32 cellular contexts compared by ENCODE assay signal in the genomic region with DNA sequence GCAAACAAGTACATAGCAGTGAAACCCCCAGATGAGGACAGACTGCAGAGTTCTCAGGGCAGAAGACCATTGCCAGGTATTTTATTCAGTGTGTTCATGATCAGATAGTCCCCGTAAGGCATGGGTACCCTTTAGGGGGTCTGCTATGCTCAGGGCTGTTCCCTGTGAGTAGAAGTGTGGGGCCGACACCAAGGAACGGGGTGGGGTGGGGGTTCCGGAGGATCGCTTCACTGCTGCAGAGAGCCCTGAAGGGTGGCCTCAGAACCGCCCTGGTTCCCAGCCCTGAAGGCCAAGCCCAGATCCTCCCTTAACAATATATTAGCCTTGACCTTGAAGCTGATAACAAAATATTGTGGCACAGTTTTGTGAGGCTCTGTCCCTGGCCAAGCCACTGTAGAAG.
"Had no signal": no experiment of that assay in that cellular context is flagged by ENCODE, and none has a peak within 500 bp of the region (broad histone marks: within the 10 kb centered on the region; RNA-seq: fewer than 3 reads in every experiment).

No MANE protein-coding gene starts in this region.

- H3K4me1 Mint-ChIP-seq: activated CD4-positive, alpha-beta T cell treated with anti-CD3 and anti-CD28 coated beads for 36 hours; activated CD4-positive, alpha-beta T cell treated with anti-CD3 and anti-CD28 coated beads, Interleukin-2, amount 10 ng/mL, durations not matched to agents 24 days and 14 days; activated CD8-positive, alpha-beta memory T cell treated with anti-CD3 and anti-CD28 coated beads, Interleukin-2, amount 10 ng/mL, durations not matched to agents 7 days and 5 days; activated naive CD4-positive, alpha-beta T cell treated with anti-CD3 and anti-CD28 coated beads, Interleukin-2, amount 50 U/mL, for 24 hours; activated naive CD8-positive, alpha-beta T cell treated with anti-CD3 and anti-CD28 coated beads for 36 hours; activated naive CD8-positive, alpha-beta T cell treated with anti-CD3 and anti-CD28 coated beads, Interleukin-2, amount 50 U/mL, for 24 hours had no signal

- H3K4me3 ChIP-seq: adrenal gland, body of pancreas, esophagus muscularis mucosa, gastroesophageal sphincter had no signal

- H3K27me3 Mint-ChIP-seq: activated CD4-positive, alpha-beta memory T cell treated with anti-CD3 and anti-CD28 coated beads for 36 hours; activated CD4-positive, alpha-beta T cell treated with anti-CD3 and anti-CD28 coated beads for 36 hours; activated CD4-positive, alpha-beta T cell treated with anti-CD3 and anti-CD28 coated beads, Interleukin-2, amount 10 ng/mL, durations not matched to agents 24 days and 14 days; activated CD8-positive, alpha-beta memory T cell treated with anti-CD3 and anti-CD28 coated beads, Interleukin-2, amount 10 ng/mL, durations not matched to agents 7 days and 5 days; activated naive CD4-positive, alpha-beta T cell treated with anti-CD3 and anti-CD28 coated beads, Interleukin-2, amount 50 U/mL, for 24 hours; activated naive CD8-positive, alpha-beta T cell treated with anti-CD3 and anti-CD28 coated beads for 36 hours; activated naive CD8-positive, alpha-beta T cell treated with anti-CD3 and anti-CD28 coated beads, Interleukin-2, amount 50 U/mL, for 24 hours; effector memory CD8-positive, alpha-beta T cell had no signal

- H3K4me1 ChIP-seq: adrenal gland, body of pancreas, esophagus muscularis mucosa, foreskin keratinocyte, gastroesophageal sphincter had no signal

- H3K27me3 ChIP-seq: adrenal gland, body of pancreas, esophagus muscularis mucosa, foreskin keratinocyte, gastroesophageal sphincter had no signal

- ATAC-seq: activated CD4-positive, alpha-beta T cell treated with anti-CD3 and anti-CD28 coated beads for 36 hours; activated CD8-positive, alpha-beta memory T cell treated with anti-CD3 and anti-CD28 coated beads, Interleukin-2, amount 10 ng/mL, durations not matched to agents 7 days and 5 days; activated CD8-positive, alpha-beta T cell treated with anti-CD3 and anti-CD28 coated beads, Interleukin-2, amount 10 ng/mL, durations not matched to agents 7 days and 5 days; activated naive CD8-positive, alpha-beta T cell treated with anti-CD3 and anti-CD28 coated beads, Interleukin-2, amount 50 U/mL, for 24 hours; body of pancreas; effector memory CD8-positive, alpha-beta T cell; foreskin keratinocyte; gastroesophageal sphincter had no signal

- H3K36me3 Mint-ChIP-seq: activated CD8-positive, alpha-beta memory T cell treated with anti-CD3 and anti-CD28 coated beads, Interleukin-2, amount 10 ng/mL, durations not matched to agents 7 days and 5 days had no signal

- H3K9me3 ChIP-seq: adrenal gland, body of pancreas, esophagus muscularis mucosa, gastroesophageal sphincter had no signal

- H3K9me3 Mint-ChIP-seq: activated CD4-positive, alpha-beta memory T cell treated with anti-CD3 and anti-CD28 coated beads for 36 hours; activated CD4-positive, alpha-beta T cell treated with anti-CD3 and anti-CD28 coated beads, Interleukin-2, amount 10 ng/mL, durations not matched to agents 24 days and 14 days; activated naive CD4-positive, alpha-beta T cell treated with anti-CD3 and anti-CD28 coated beads for 36 hours; activated naive CD4-positive, alpha-beta T cell treated with anti-CD3 and anti-CD28 coated beads, Interleukin-2, amount 50 U/mL, for 24 hours; activated naive CD8-positive, alpha-beta T cell treated with anti-CD3 and anti-CD28 coated beads for 36 hours; activated naive CD8-positive, alpha-beta T cell treated with anti-CD3 and anti-CD28 coated beads, Interleukin-2, amount 50 U/mL, for 24 hours; activated T-helper 1 cell treated with anti-CD3 and anti-CD28 coated beads, Interleukin-12 subunit alpha, Interleukin-12 subunit beta, Interleukin-2, Interleukin-4 antibody, amounts not matched to agents 30 ng/mL and 10 ng/mL and 1 ng/mL, durations not matched to agents 14 hours and 24 hours and 36 hours; activated T-helper 2 cell treated with anti-CD3 and anti-CD28 coated beads, Interferon-gamma antibody, Interleukin-2, Interleukin-4, amounts not matched to agents 10 μg/mL and 5 μg/mL and 100 μg/mL, durations not matched to agents 14 hours and 24 hours and 36 hours; effector memory CD8-positive, alpha-beta T cell had no signal

- H3K27ac Mint-ChIP-seq: activated CD4-positive, alpha-beta memory T cell treated with anti-CD3 and anti-CD28 coated beads for 36 hours; activated CD4-positive, alpha-beta T cell treated with anti-CD3 and anti-CD28 coated beads for 36 hours; activated CD4-positive, alpha-beta T cell treated with anti-CD3 and anti-CD28 coated beads, Interleukin-2, amount 10 ng/mL, durations not matched to agents 24 days and 14 days; activated CD8-positive, alpha-beta memory T cell treated with anti-CD3 and anti-CD28 coated beads, Interleukin-2, amount 10 ng/mL, durations not matched to agents 7 days and 5 days; activated CD8-positive, alpha-beta T cell treated with anti-CD3 and anti-CD28 coated beads, Interleukin-2, amount 10 ng/mL, durations not matched to agents 7 days and 5 days; activated naive CD4-positive, alpha-beta T cell treated with anti-CD3 and anti-CD28 coated beads for 36 hours; activated naive CD4-positive, alpha-beta T cell treated with anti-CD3 and anti-CD28 coated beads, Interleukin-2, amount 50 U/mL, for 24 hours; activated naive CD8-positive, alpha-beta T cell treated with anti-CD3 and anti-CD28 coated beads for 36 hours; activated naive CD8-positive, alpha-beta T cell treated with anti-CD3 and anti-CD28 coated beads, Interleukin-2, amount 50 U/mL, for 24 hours; activated T-helper 1 cell treated with anti-CD3 and anti-CD28 coated beads, Interleukin-12 subunit alpha, Interleukin-12 subunit beta, Interleukin-2, Interleukin-4 antibody, amounts not matched to agents 30 ng/mL and 10 ng/mL and 1 ng/mL, durations not matched to agents 14 hours and 24 hours and 36 hours; activated T-helper 2 cell treated with anti-CD3 and anti-CD28 coated beads, Interferon-gamma antibody, Interleukin-2, Interleukin-4, amounts not matched to agents 10 μg/mL and 5 μg/mL and 100 μg/mL, durations not matched to agents 14 hours and 24 hours and 36 hours; effector memory CD8-positive, alpha-beta T cell had no signal

- DNase-seq: activated CD4-positive, alpha-beta memory T cell treated with anti-CD3 and anti-CD28 coated beads for 36 hours; activated CD4-positive, alpha-beta T cell treated with anti-CD3 and anti-CD28 coated beads for 36 hours; activated CD4-positive, alpha-beta T cell treated with anti-CD3 and anti-CD28 coated beads, Interleukin-2, amount 10 ng/mL, durations not matched to agents 24 days and 14 days; activated CD4-positive, CD25-positive, alpha-beta regulatory T cell; activated CD4-positive, CD25-positive, alpha-beta regulatory T cell treated with anti-CD3 and anti-CD28 coated beads, Interleukin-2, amount 50 U/mL, for 72 hours; activated CD8-positive, alpha-beta memory T cell treated with anti-CD3 and anti-CD28 coated beads, Interleukin-2, amount 10 ng/mL, durations not matched to agents 7 days and 5 days; activated CD8-positive, alpha-beta memory T cell treated with anti-CD3 and anti-CD28 coated beads, Interleukin-2, amount 50 U/mL, for 4 hours; activated CD8-positive, alpha-beta T cell treated with anti-CD3 and anti-CD28 coated beads, Interleukin-2, amount 10 ng/mL, durations not matched to agents 7 days and 5 days; activated effector memory CD4-positive, alpha-beta T cell treated with anti-CD3 and anti-CD28 coated beads, Interleukin-2, amount 50 U/mL, for 16 hours; activated naive CD4-positive, alpha-beta T cell treated with anti-CD3 and anti-CD28 coated beads for 36 hours; activated naive CD8-positive, alpha-beta T cell treated with anti-CD3 and anti-CD28 coated beads for 36 hours; activated naive CD8-positive, alpha-beta T cell treated with anti-CD3 and anti-CD28 coated beads, Interleukin-2, amount 50 U/mL, for 24 hours; activated T-cell treated with anti-CD3 and anti-CD28 coated beads, Interleukin-2, amount 50 U/mL, for 1 hour; activated T-cell treated with anti-CD3 and anti-CD28 coated beads, Interleukin-2, amount 50 U/mL, for 48 hours; amygdala; aorta; body of pancreas; caudate nucleus; cortex of kidney; dermis blood vessel endothelial cell; effector CD4-positive, alpha-beta T cell; effector memory CD8-positive, alpha-beta T cell; erythroblast; foreskin keratinocyte; T-helper 1 cell; T-helper 2 cell had no signal

- H3K4me3 Mint-ChIP-seq: activated CD4-positive, alpha-beta memory T cell treated with anti-CD3 and anti-CD28 coated beads for 36 hours; activated CD4-positive, alpha-beta T cell treated with anti-CD3 and anti-CD28 coated beads for 36 hours; activated CD4-positive, alpha-beta T cell treated with anti-CD3 and anti-CD28 coated beads, Interleukin-2, amount 10 ng/mL, durations not matched to agents 24 days and 14 days; activated CD8-positive, alpha-beta memory T cell treated with anti-CD3 and anti-CD28 coated beads, Interleukin-2, amount 10 ng/mL, durations not matched to agents 7 days and 5 days; activated CD8-positive, alpha-beta T cell treated with anti-CD3 and anti-CD28 coated beads, Interleukin-2, amount 10 ng/mL, durations not matched to agents 7 days and 5 days; activated naive CD4-positive, alpha-beta T cell treated with anti-CD3 and anti-CD28 coated beads for 36 hours; activated naive CD4-positive, alpha-beta T cell treated with anti-CD3 and anti-CD28 coated beads, Interleukin-2, amount 50 U/mL, for 24 hours; activated naive CD8-positive, alpha-beta T cell treated with anti-CD3 and anti-CD28 coated beads for 36 hours; activated naive CD8-positive, alpha-beta T cell treated with anti-CD3 and anti-CD28 coated beads, Interleukin-2, amount 50 U/mL, for 24 hours; activated T-helper 1 cell treated with anti-CD3 and anti-CD28 coated beads, Interleukin-12 subunit alpha, Interleukin-12 subunit beta, Interleukin-2, Interleukin-4 antibody, amounts not matched to agents 30 ng/mL and 10 ng/mL and 1 ng/mL, durations not matched to agents 14 hours and 24 hours and 36 hours; effector memory CD8-positive, alpha-beta T cell had no signal

- H3K36me3 ChIP-seq: adrenal gland had no signal

- H3K27ac ChIP-seq: adrenal gland, body of pancreas, esophagus muscularis mucosa, foreskin keratinocyte, gastroesophageal sphincter had no signal
